In the genomic region with DNA sequence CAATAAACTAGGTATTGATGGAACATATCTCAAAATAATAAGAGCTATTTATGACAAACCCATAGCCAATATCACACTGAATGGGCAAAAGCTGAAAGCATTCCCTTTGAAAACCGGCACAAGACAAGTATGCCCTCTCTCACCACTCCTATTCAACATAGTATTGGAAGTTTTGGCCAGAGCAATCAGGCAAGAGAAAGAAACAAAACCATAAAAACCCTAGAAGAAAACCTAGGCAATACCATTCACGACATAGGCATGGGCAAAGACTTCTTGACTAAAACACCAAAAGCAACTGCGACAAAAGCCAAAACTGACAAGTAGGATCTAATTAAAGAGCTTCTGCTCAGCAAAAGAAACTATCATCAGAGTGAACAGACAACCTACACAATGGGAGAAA, we compare ENCODE assay signal across 4 cellular contexts.
DNase-seq lines count a peak whose midpoint lies in the region; ATAC-seq, FAIRE-seq and TF ChIP-seq lines count a peak whose summit lies in the region.
"Not testable (repeated sequence)": the region's sequence is repeated elsewhere in the genome, so short reads cannot be mapped to it uniquely, and the experiment has no call there.

No MANE protein-coding gene starts in this region.

- 100% methylated on average over 3 of the region's 3 CpGs for WGBS in K562 (ENCODE audit: insufficient coverage, low coverage, missing lambda C conversion rate)

- peak overlapping the region; percentile 57; the same call in 1 of the 2 replicates for H3K27ac ChIP-seq in C4-2B
- H3K27ac ChIP-seq in K562 (ENCODE audit: extremely low read depth, low read depth, low read length), result not testable (repeated sequence)

- not testable (repeated sequence) for TF ChIP-seq CTCF in C4-2B (conservative IDR thresholded peaks at IDR 0.05); K562 (IDR thresholded peaks at IDR 0.05 in 2 of 3, conservative IDR thresholded peaks at IDR 0.05 in 1 of 3; ENCODE audit: insufficient read depth in 2 of 3, low read depth in 1 of 3, low read length in 3 of 3)

- not testable (repeated sequence) for H4K20me1 ChIP-seq in K562 (replicated peaks; ENCODE audit: control insufficient read depth, insufficient read depth, low read length)

- not testable (repeated sequence) for H3K4me2 ChIP-seq in K562 (ENCODE audit: insufficient read depth, low read length)

- intact Hi-C loops in K562 (cut with micrococcal nuclease), result not testable (repeated sequence)

- H3K9me1 ChIP-seq in K562 (ENCODE audit: control insufficient read depth, insufficient read depth, low read length), result not testable (repeated sequence)

- not testable (repeated sequence) for FAIRE-seq in K562 (lab: Jason Lieb, UNC)

- TF ChIP-seq EP300 in K562 (IDR thresholded peaks at IDR 0.05; ENCODE audit: low read length), result not testable (repeated sequence)

- TF ChIP-seq RAD21 in K562 (CRISPR knock-in tag; conservative IDR thresholded peaks at IDR 0.05 in 1 of 2, IDR thresholded peaks at IDR 0.05 in 1 of 2), result not testable (repeated sequence)

- in situ Hi-C loops in K562 (cut with MboI), result not testable (repeated sequence)

- H3K9ac ChIP-seq in K562 (ENCODE audit: insufficient read depth in 1 of 2, low read depth in 2 of 2, low read length in 2 of 2), result not testable (repeated sequence)

- peaks cover 6 to 20% (median 19%) of the 10 kb centered on the region in 3 donors for H3K4me1 Mint-ChIP-seq in naive B cell
- H3K4me1 Mint-ChIP-seq in stimulated activated naive B cell treated with anti-CD40 and anti-IgM and Interleukin-4, amounts not matched to agents 10 μg/mL and 1 μg/mL and 100 μg/mL, for 72 hours, result not testable (repeated sequence)

- not testable (repeated sequence) for DNase-seq in K562 (ENCODE audit: extremely low read depth in 1 of 4, low spot score in 3 of 4); naive B cell; stimulated activated naive B cell treated with anti-CD40 and anti-IgM and Interleukin-4, amounts not matched to agents 10 μg/mL and 1 μg/mL and 100 μg/mL, for 72 hours

- H3K4me3 ChIP-seq in K562, result not testable (repeated sequence)

- H3K4me3 Mint-ChIP-seq in naive B cell; stimulated activated naive B cell treated with anti-CD40 and anti-IgM and Interleukin-4, amounts not matched to agents 10 μg/mL and 1 μg/mL and 100 μg/mL, for 72 hours: not testable (repeated sequence)

- CTCF ChIA-PET in K562 (lab: Yijun Ruan, JAX; ENCODE audit: low intra/inter-chr PET ratio), result not testable (repeated sequence)

- H3K27me3 ChIP-seq in K562 (ENCODE audit: control insufficient read depth in 2 of 2, insufficient read depth in 2 of 2, low read length in 2 of 2), result not testable (repeated sequence)

- not testable (repeated sequence) for H3K9me3 Mint-ChIP-seq in naive B cell; stimulated activated naive B cell treated with anti-CD40 and anti-IgM and Interleukin-4, amounts not matched to agents 10 μg/mL and 1 μg/mL and 100 μg/mL, for 72 hours

- not testable (repeated sequence) for BruUV-seq in K562 (replicated peaks; lab: Mats Ljungman, UMichigan)

- not testable (repeated sequence) for H3K36me3 ChIP-seq in K562 (ENCODE audit: control insufficient read depth, insufficient read depth, low read length)

- H3K4me1 ChIP-seq in K562 (replicated peaks in 1 of 2; ENCODE audit: control insufficient read depth in 2 of 2, insufficient read depth in 2 of 2, low read length in 2 of 2), result not testable (repeated sequence)

- POLR2A ChIA-PET in K562 (lab: Yijun Ruan, JAX), result not testable (repeated sequence)

- peak overlapping the region in 5 of 6 donors; percentile 6 to 77 (median 33) for H3K27ac Mint-ChIP-seq in naive B cell
- peak overlapping the region; percentile 9 for H3K27ac Mint-ChIP-seq in stimulated activated naive B cell treated with anti-CD40 and anti-IgM and Interleukin-4, amounts not matched to agents 10 μg/mL and 1 μg/mL and 100 μg/mL, for 72 hours

- ATAC-seq in K562; naive B cell (ENCODE audit: low read depth in 2 of 2); stimulated activated naive B cell treated with anti-CD40 and anti-IgM and Interleukin-4, amounts not matched to agents 10 μg/mL and 1 μg/mL and 100 μg/mL, for 72 hours (replicated peaks): not testable (repeated sequence)

- H2AFZ ChIP-seq in K562 (ENCODE audit: low read depth, low read length), result not testable (repeated sequence)

- not testable (repeated sequence) for H3K27me3 Mint-ChIP-seq in naive B cell; stimulated activated naive B cell treated with anti-CD40 and anti-IgM and Interleukin-4, amounts not matched to agents 10 μg/mL and 1 μg/mL and 100 μg/mL, for 72 hours

- not testable (repeated sequence) for H3K9me3 ChIP-seq in K562 (replicated peaks; ENCODE audit: control insufficient read depth, insufficient read depth, low read depth, low read length)

- peaks cover 0 to 16% of the 10 kb centered on the region in 2 donors for H3K36me3 Mint-ChIP-seq in naive B cell
- H3K36me3 Mint-ChIP-seq in stimulated activated naive B cell treated with anti-CD40 and anti-IgM and Interleukin-4, amounts not matched to agents 10 μg/mL and 1 μg/mL and 100 μg/mL, for 72 hours, result peaks cover 34 to 39% of the 10 kb centered on the region in 2 donors

- not testable (repeated sequence) for TF ChIP-seq POLR2A in K562 (conservative IDR thresholded peaks at IDR 0.05)

- not testable (repeated sequence) for H3K79me2 ChIP-seq in K562 (ENCODE audit: control insufficient read depth, insufficient read depth, low read length)

TF ChIP-seq in K562, 482 proteins besides CTCF, POLR2A, EP300 and RAD21:
- TF ChIP-seq ZNF583 (CRISPR knock-in tag; IDR thresholded peaks at IDR 0.05), result peak; percentile 92
